Comparison of ENCODE assay signal across 14 cellular contexts in genomic region chr7:88072036-88072714, GRCh38.
A peak's percentile ranks its signal among the peaks of the same experiment; 100 is the strongest.
DNase-seq lines count a peak whose midpoint lies in the region; ATAC-seq, FAIRE-seq and TF ChIP-seq lines count a peak whose summit lies in the region.
"Had no signal": no experiment of that assay in that cellular context is flagged by ENCODE, and none has a peak within 500 bp of the region (broad histone marks: within the 10 kb centered on the region; RNA-seq: fewer than 3 reads in every experiment).

No MANE protein-coding gene starts in this region.

- peaks cover 8% of the 10 kb centered on the region for H3K36me3 Mint-ChIP-seq in CD8-positive, alpha-beta T cell

- no peaks in the 10 kb centered on the region for H3K4me1 Mint-ChIP-seq in CD8-positive, alpha-beta T cell (ENCODE audit: low read depth)

- H3K9me3 ChIP-seq in CD8-positive, alpha-beta T cell (ENCODE audit: low read length): no peaks in the 10 kb centered on the region

- H3K4me3 ChIP-seq in CD8-positive, alpha-beta T cell (ENCODE audit: low read depth, low read length): no peak overlapping the region
- H3K4me3 ChIP-seq: GM23248 had no signal

- intact Hi-C loops in CD8-positive, alpha-beta T cell (cut with DNase I, micrococcal nuclease): no loop called here

- TF ChIP-seq CTCF in CD8-positive, alpha-beta T cell (IDR thresholded peaks at IDR 0.05): no peak

- H3K4me3 Mint-ChIP-seq in CD8-positive, alpha-beta T cell: no peak overlapping the region

- no peak overlapping the region for H3K27ac Mint-ChIP-seq in CD8-positive, alpha-beta T cell
- H3K27ac Mint-ChIP-seq: CD8-positive, alpha-beta memory T cell had no signal

- ATAC-seq in GM18502 (IDR thresholded peaks at IDR 0.05; ENCODE audit: poor library complexity, unreplicated experiment) (peak; percentile 88), GM19455 (IDR thresholded peaks at IDR 0.05; ENCODE audit: unreplicated experiment) (peak; percentile 90), HG02852 (IDR thresholded peaks at IDR 0.05; ENCODE audit: unreplicated experiment) (peak; percentile 82), HG03571 (IDR thresholded peaks at IDR 0.05; ENCODE audit: unreplicated experiment) (peak; percentile 76)
- ATAC-seq in CD8-positive, alpha-beta T cell: no peak
- ATAC-seq: Panc1 had no signal

- no peaks in the 10 kb centered on the region for H3K27me3 Mint-ChIP-seq in CD8-positive, alpha-beta T cell (ENCODE audit: low read depth)
- H3K27me3 Mint-ChIP-seq: CD8-positive, alpha-beta memory T cell had no signal

- no peaks in the 10 kb centered on the region for H3K36me3 ChIP-seq in CD8-positive, alpha-beta T cell (ENCODE audit: insufficient read depth, low read length)

- DNase-seq in CD8-positive, alpha-beta T cell: no peak
- DNase-seq in urothelium cell line (ENCODE audit: low spot score) (no peak), pons (ENCODE audit: low spot score) (no peak), NCI-H446 treated with DMSO at 0.1 percent for 48 hours (lab: John Stamatoyannopoulos, UW) (no peak)
- DNase-seq: CD8-positive, alpha-beta memory T cell; effector memory CD4-positive, alpha-beta T cell; GM23248; NCI-H1048; stimulated activated naive CD4-positive, alpha-beta T cell treated with Interleukin-2 at 50 U/mL for 16 hours had no signal

- no peaks in the 10 kb centered on the region for H3K27me3 ChIP-seq in CD8-positive, alpha-beta T cell (ENCODE audit: insufficient read depth, low read length)

- no peaks in the 10 kb centered on the region for H3K9me3 Mint-ChIP-seq in CD8-positive, alpha-beta T cell

- POLR2A ChIA-PET in CD8-positive, alpha-beta T cell (lab: Charles Lee): no interaction called here

- H3K27ac ChIP-seq in CD8-positive, alpha-beta T cell (ENCODE audit: low read depth, low read length): no peak overlapping the region
- H3K27ac ChIP-seq: GM23248 had no signal

- CTCF ChIA-PET in CD8-positive, alpha-beta T cell (lab: Charles Lee): no interaction called here

- no peak for FAIRE-seq in urothelium cell line (lab: Jason Lieb, UNC)

- no peaks in the 10 kb centered on the region for H3K4me1 ChIP-seq in CD8-positive, alpha-beta T cell (ENCODE audit: insufficient read depth, low read length)
